In the genomic region with DNA sequence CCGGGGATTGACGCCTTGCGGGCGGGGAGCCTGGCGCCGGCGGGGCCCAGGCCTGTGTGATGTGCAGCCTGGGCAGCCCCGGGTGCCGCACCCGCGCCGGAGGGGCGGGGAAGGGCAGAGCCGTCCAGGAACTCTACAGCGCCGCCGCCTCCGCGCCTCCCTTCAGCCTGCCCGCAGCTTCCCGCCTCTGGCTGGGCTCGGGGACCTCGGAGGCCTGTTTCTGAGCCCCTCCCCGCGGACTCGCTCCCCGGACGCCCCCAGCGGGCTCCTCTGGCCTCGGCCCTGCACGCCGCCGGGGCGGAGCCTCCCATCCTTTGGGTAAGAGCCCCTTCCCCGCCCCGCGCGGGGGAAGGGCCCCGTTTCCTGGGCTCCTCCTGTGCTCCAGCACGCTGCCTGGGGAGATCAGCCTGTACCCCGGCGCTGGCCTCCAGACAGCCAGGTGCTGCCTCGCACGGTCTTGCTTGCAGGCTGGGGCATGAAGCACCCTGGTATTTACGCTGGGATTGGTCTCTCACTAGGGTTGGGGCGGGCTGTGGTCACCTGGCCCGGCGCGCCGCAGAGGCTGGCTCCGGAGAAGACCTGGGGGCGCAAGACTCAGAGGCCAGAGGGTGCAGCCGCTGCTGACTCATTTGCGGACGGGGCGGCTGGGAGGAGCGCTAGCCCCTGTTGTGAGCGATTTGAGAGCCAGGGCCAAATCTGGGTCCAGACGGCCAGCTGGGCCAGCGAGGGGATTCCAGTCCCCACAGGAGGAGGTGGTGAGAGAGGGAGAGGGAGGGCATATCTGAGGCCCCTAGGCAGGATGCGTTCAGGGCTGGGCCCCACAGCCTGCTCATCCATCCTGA, we compare ENCODE assay signal across 8 cellular contexts. TPM values are rescaled to one million over a fixed set of nuclear protein-coding genes. Genes with fewer than 3 reads are reported as not detected.
DNase-seq lines count a peak whose midpoint lies in the region; ATAC-seq and TF ChIP-seq lines count a peak whose summit lies in the region.

No MANE protein-coding gene starts in this region.

- H4K20me1 ChIP-seq in PC-9 (ENCODE audit: insufficient read depth) (no peaks in the 10 kb centered on the region), fibroblast of lung (ENCODE audit: control insufficient read depth, extremely low read depth, insufficient read depth, low read length) (no peaks in the 10 kb centered on the region)

- peak overlapping the region; percentile 92 for H2AFZ ChIP-seq in PC-9
- H2AFZ ChIP-seq in fibroblast of lung (ENCODE audit: low read length): peak overlapping the region; percentile 76

- no peaks in the 10 kb centered on the region for H3K36me3 Mint-ChIP-seq in activated T-helper 1 cell treated with anti-CD3 and anti-CD28 coated beads, Interleukin-12 subunit alpha, Interleukin-12 subunit beta, Interleukin-2, Interleukin-4 antibody, amounts not matched to agents 30 ng/mL and 10 ng/mL and 1 ng/mL, durations not matched to agents 14 hours and 24 hours and 36 hours (ENCODE audit: low read depth)
- H3K36me3 Mint-ChIP-seq in naive thymus-derived CD8-positive, alpha-beta T cell: no peaks in the 10 kb centered on the region

- peak overlapping the region; percentile 49 for H3K27ac Mint-ChIP-seq in activated T-helper 1 cell treated with anti-CD3 and anti-CD28 coated beads, Interleukin-12 subunit alpha, Interleukin-12 subunit beta, Interleukin-2, Interleukin-4 antibody, amounts not matched to agents 30 ng/mL and 10 ng/mL and 1 ng/mL, durations not matched to agents 14 hours and 24 hours and 36 hours
- H3K27ac Mint-ChIP-seq in naive thymus-derived CD8-positive, alpha-beta T cell: peak overlapping the region in 5 of 10 donors; percentile 50 to 64 (median 59)
- H3K27ac Mint-ChIP-seq in stimulated activated naive CD8-positive, alpha-beta T cell treated with anti-CD3 and anti-CD28 coated beads, Interleukin-15, amount 100 ng/mL, for 72 hours: peak overlapping the region in 1 of 2 donors; percentile 50

- H3K79me2 ChIP-seq in PC-9 (ENCODE audit: low read depth) (no peaks in the 10 kb centered on the region), fibroblast of lung (ENCODE audit: control insufficient read depth, insufficient read depth, low read length) (no peaks in the 10 kb centered on the region)

- POLR2A ChIA-PET in PC-9 (lab: Charles Lee; ENCODE audit: unreplicated experiment): interaction anchor here (0.6 to 0.7 kb wide), 2 partner anchors 14 to 475 kb away, joined by 3 to 4 read pairs; no protein-coding TSS in a partner anchor
- POLR2A ChIA-PET in naive thymus-derived CD8-positive, alpha-beta T cell (lab: Charles Lee): no interaction called here

- H3K4me1 ChIP-seq in PC-9 (replicated peaks; ENCODE audit: insufficient read depth): peaks cover 6% of the 10 kb centered on the region; the same call in 1 of the 2 replicates
- peaks cover 6% of the 10 kb centered on the region for H3K4me1 ChIP-seq in fibroblast of lung (ENCODE audit: control insufficient read depth, extremely low read depth, insufficient read depth, low read length)

- H3K4me3 Mint-ChIP-seq in activated T-helper 1 cell treated with anti-CD3 and anti-CD28 coated beads, Interleukin-12 subunit alpha, Interleukin-12 subunit beta, Interleukin-2, Interleukin-4 antibody, amounts not matched to agents 30 ng/mL and 10 ng/mL and 1 ng/mL, durations not matched to agents 14 hours and 24 hours and 36 hours: peak overlapping the region; percentile 75
- peak overlapping the region; percentile 75 to 86 (median 81) for H3K4me3 Mint-ChIP-seq in naive thymus-derived CD8-positive, alpha-beta T cell
- H3K4me3 Mint-ChIP-seq in stimulated activated naive CD8-positive, alpha-beta T cell treated with anti-CD3 and anti-CD28 coated beads, Interleukin-15, amount 100 ng/mL, for 72 hours: peak overlapping the region; percentile 73 to 86

- H3K9me3 ChIP-seq in PC-9 (ENCODE audit: insufficient read depth, low read depth): no peaks in the 10 kb centered on the region
- H3K9me3 ChIP-seq in fibroblast of lung (ENCODE audit: control insufficient read depth, insufficient read depth, low read depth, low read length): no peaks in the 10 kb centered on the region

- H3F3A ChIP-seq in PC-9 (ENCODE audit: insufficient read depth, low read depth): peaks cover 25% of the 10 kb centered on the region

- H3K4me3 ChIP-seq in HL-60 (replicated peaks; ENCODE audit: insufficient read depth, low read length): peak overlapping the region; percentile 45
- peak overlapping the region; percentile 62; the same call in 1 of the 2 replicates for H3K4me3 ChIP-seq in PC-9
- peak overlapping the region; percentile 26 to 53 (median 30) for H3K4me3 ChIP-seq in fibroblast of lung (replicated peaks in 1 of 4; ENCODE audit: control extremely low read depth in 1 of 4, insufficient read depth in 1 of 4, low read depth in 3 of 4, low read length in 4 of 4)

- H3K4me2 ChIP-seq in PC-9 (peak overlapping the region; percentile 91), fibroblast of lung (ENCODE audit: extremely low read depth, insufficient read depth, low read length) (peak overlapping the region; percentile 51)

- DNase-seq in Ammon's horn (ENCODE audit: low spot score) (peak; percentile 67), GM19240 (ENCODE audit: insufficient read length, low spot score) (peak; percentile 46), HL-60 (ENCODE audit: low read depth in 1 of 2, low spot score in 1 of 2) (peak; percentile 91 to 93), PC-9 (peak; percentile 77 to 94), fibroblast of lung (ENCODE audit: low read depth in 2 of 2) (peak; percentile 30 to 86)
- peak; percentile 55 for DNase-seq in activated T-helper 1 cell treated with anti-CD3 and anti-CD28 coated beads, Interleukin-12 subunit alpha, Interleukin-12 subunit beta, Interleukin-2, Interleukin-4 antibody, amounts not matched to agents 30 ng/mL and 10 ng/mL and 1 ng/mL, durations not matched to agents 14 hours and 24 hours and 36 hours (ENCODE audit: low spot score)
- peak in 9 of 10 donors; percentile 13 to 55 (median 44) for DNase-seq in naive thymus-derived CD8-positive, alpha-beta T cell
- DNase-seq in stimulated activated naive CD8-positive, alpha-beta T cell treated with anti-CD3 and anti-CD28 coated beads, Interleukin-15, amount 100 ng/mL, for 72 hours: peak; percentile 67 to 78

- peak overlapping the region; percentile 23 for H3K9ac ChIP-seq in fibroblast of lung (ENCODE audit: insufficient read depth, low read length)

- no peaks in the 10 kb centered on the region for H3K27me3 ChIP-seq in HL-60 (ENCODE audit: insufficient read depth, poor library complexity, severe bottlenecking)
- no peaks in the 10 kb centered on the region for H3K27me3 ChIP-seq in PC-9 (ENCODE audit: insufficient read depth, low read depth)
- H3K27me3 ChIP-seq in fibroblast of lung (ENCODE audit: control insufficient read depth, insufficient read depth, low read length): no peaks in the 10 kb centered on the region

- no peaks in the 10 kb centered on the region for H3K4me1 Mint-ChIP-seq in activated T-helper 1 cell treated with anti-CD3 and anti-CD28 coated beads, Interleukin-12 subunit alpha, Interleukin-12 subunit beta, Interleukin-2, Interleukin-4 antibody, amounts not matched to agents 30 ng/mL and 10 ng/mL and 1 ng/mL, durations not matched to agents 14 hours and 24 hours and 36 hours (ENCODE audit: low read depth)
- H3K4me1 Mint-ChIP-seq in naive thymus-derived CD8-positive, alpha-beta T cell: peaks cover 12 to 22% (median 17%) of the 10 kb centered on the region in 4 donors
- H3K4me1 Mint-ChIP-seq in stimulated activated naive CD8-positive, alpha-beta T cell treated with anti-CD3 and anti-CD28 coated beads, Interleukin-15, amount 100 ng/mL, for 72 hours: peaks cover 25% of the 10 kb centered on the region

- intact Hi-C loops in PC-9 (cut with micrococcal nuclease; ENCODE audit: unreplicated experiment): loop anchor here (1.0 to 5.0 kb wide), 4 partner anchors 22 to 265 kb away; a partner anchor contains a TSS
- intact Hi-C loops in activated T-helper 1 cell treated with anti-CD3 and anti-CD28 coated beads, Interleukin-12 subunit alpha, Interleukin-12 subunit beta, Interleukin-2, Interleukin-4 antibody, amounts not matched to agents 30 ng/mL and 10 ng/mL and 1 ng/mL, durations not matched to agents 14 hours and 24 hours and 36 hours (cut with micrococcal nuclease): loop anchor here (1.0 kb wide), 3 partner anchors 173 to 489 kb away; a partner anchor contains a TSS

- peak; percentile 91 to 93 for ATAC-seq in naive thymus-derived CD8-positive, alpha-beta T cell
- peak; percentile 92 for ATAC-seq in stimulated activated naive CD8-positive, alpha-beta T cell treated with anti-CD3 and anti-CD28 coated beads, Interleukin-15, amount 100 ng/mL, for 72 hours

- no peak for TF ChIP-seq CTCF in HL-60 (IDR thresholded peaks at IDR 0.05; ENCODE audit: insufficient read depth, low read length)
- TF ChIP-seq CTCF in PC-9 (conservative IDR thresholded peaks at IDR 0.05): no peak; the same call in 1 of the 2 replicates
- no peak for TF ChIP-seq CTCF in fibroblast of lung (conservative IDR thresholded peaks at IDR 0.05 in 1 of 2, IDR thresholded peaks at IDR 0.05 in 1 of 2; ENCODE audit: low read depth in 1 of 2, low read length in 2 of 2)

- no TSS peak for BruUV-seq in PC-9 (replicated peaks; lab: Mats Ljungman, UMichigan)

- H3K9me2 ChIP-seq in PC-9 (ENCODE audit: insufficient read depth): no peaks in the 10 kb centered on the region

- CTCF ChIA-PET in PC-9 (lab: Charles Lee): no interaction called here

- H3K9me3 Mint-ChIP-seq in activated T-helper 1 cell treated with anti-CD3 and anti-CD28 coated beads, Interleukin-12 subunit alpha, Interleukin-12 subunit beta, Interleukin-2, Interleukin-4 antibody, amounts not matched to agents 30 ng/mL and 10 ng/mL and 1 ng/mL, durations not matched to agents 14 hours and 24 hours and 36 hours: no peaks in the 10 kb centered on the region
- no peaks in the 10 kb centered on the region for H3K9me3 Mint-ChIP-seq in naive thymus-derived CD8-positive, alpha-beta T cell
- no peaks in the 10 kb centered on the region for H3K9me3 Mint-ChIP-seq in stimulated activated naive CD8-positive, alpha-beta T cell treated with anti-CD3 and anti-CD28 coated beads, Interleukin-15, amount 100 ng/mL, for 72 hours

- H3K27me3 Mint-ChIP-seq in activated T-helper 1 cell treated with anti-CD3 and anti-CD28 coated beads, Interleukin-12 subunit alpha, Interleukin-12 subunit beta, Interleukin-2, Interleukin-4 antibody, amounts not matched to agents 30 ng/mL and 10 ng/mL and 1 ng/mL, durations not matched to agents 14 hours and 24 hours and 36 hours (ENCODE audit: insufficient read depth): peaks cover 9% of the 10 kb centered on the region
- H3K27me3 Mint-ChIP-seq in naive thymus-derived CD8-positive, alpha-beta T cell: peaks cover 0 to 4% (median 0%) of the 10 kb centered on the region in 5 donors
- peaks cover 3% of the 10 kb centered on the region for H3K27me3 Mint-ChIP-seq in stimulated activated naive CD8-positive, alpha-beta T cell treated with anti-CD3 and anti-CD28 coated beads, Interleukin-15, amount 100 ng/mL, for 72 hours

- H3K36me3 ChIP-seq in PC-9 (ENCODE audit: low read depth): no peaks in the 10 kb centered on the region
- H3K36me3 ChIP-seq in fibroblast of lung (ENCODE audit: control insufficient read depth, insufficient read depth, low read length): no peaks in the 10 kb centered on the region

- H3K27ac ChIP-seq in HL-60 (replicated peaks) (peak overlapping the region; percentile 95), PC-9 (no peak overlapping the region), fibroblast of lung (ENCODE audit: insufficient read depth, low read length) (peak overlapping the region; percentile 62)

RNA-seq across cellular contexts. Expression of a gene that starts 5.7 kb away (rescaled TPM):
- total RNA-seq in PC-9 (2021) (24.9 and 25.7 TPM in 2 replicates), fibroblast of lung (0.77 and 2.5 TPM in 2 replicates)
- total RNA-seq in activated T-helper 1 cell treated with anti-CD3 and anti-CD28 coated beads, Interleukin-12 subunit alpha, Interleukin-12 subunit beta, Interleukin-2, Interleukin-4 antibody, amounts not matched to agents 30 ng/mL and 10 ng/mL and 1 ng/mL, durations not matched to agents 14 hours and 24 hours and 36 hours: 0.91 and 2.1 TPM in 2 replicates
- 0.73 and 1.4 TPM in 2 replicates for polyA plus RNA-seq in fibroblast of lung
- polyA plus RNA-seq in fibroblast of lung (2012): 0.62 and 2.2 TPM in 2 replicates
- polyA minus RNA-seq in fibroblast of lung (ENCODE audit: low replicate concordance): 1.9 and 3.9 TPM in 2 replicates
- total RNA-seq in naive thymus-derived CD8-positive, alpha-beta T cell: under 1 TPM; 0.22 to 0.31 TPM
- under 1 TPM in 1 of 3 donors, not detected in 2; 0.07 TPM for polyA plus RNA-seq in naive thymus-derived CD8-positive, alpha-beta T cell
